ENCODE assay signal across 1 cellular context in the genomic region with DNA sequence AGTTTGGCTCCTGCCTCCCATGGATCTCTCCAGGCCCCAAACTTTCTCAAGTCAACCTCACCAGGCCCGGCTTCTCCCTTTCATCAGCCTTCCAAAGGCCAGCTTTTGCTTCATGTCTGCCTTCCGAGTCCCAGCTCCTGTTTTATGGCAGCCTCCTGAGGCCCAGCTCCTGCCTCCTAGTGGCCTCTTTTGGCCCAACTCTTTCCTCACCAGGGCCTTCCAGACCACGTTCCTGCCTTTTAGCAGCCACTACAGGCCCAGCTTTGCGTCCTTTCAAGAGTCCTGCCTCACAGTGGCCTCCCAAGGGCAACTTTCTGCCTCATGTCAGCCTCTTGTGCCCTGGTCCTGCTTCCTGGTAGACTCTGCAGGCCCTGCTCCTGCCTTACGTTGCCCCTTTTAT.
TF ChIP-seq lines count a peak whose summit lies in the region.

No MANE protein-coding gene starts in this region.

TF ChIP-seq in H1, 55 proteins besides CTCF, POLR2A, EP300 and RAD21:
- TF ChIP-seq SIX5 (IDR thresholded peaks at IDR 0.05; ENCODE audit: low read depth, low read length), result no peak
- TF ChIP-seq KDM5A (IDR thresholded peaks at IDR 0.05; ENCODE audit: low read length), result no peak
- TF ChIP-seq TAF7 (optimal IDR thresholded peaks at IDR 0.05; ENCODE audit: borderline replicate concordance, low read depth, low read length), result no peak
- no peak for TF ChIP-seq CTBP2 (IDR thresholded peaks at IDR 0.05; ENCODE audit: borderline replicate concordance, insufficient read depth, insufficient read length, low read length)
- TF ChIP-seq CBX8 (IDR thresholded peaks at IDR 0.05; ENCODE audit: borderline replicate concordance, low read depth, low read length), result no peak
- no peak for TF ChIP-seq BRCA1 (IDR thresholded peaks at IDR 0.05; ENCODE audit: low read depth, low read length)
- no peak for TF ChIP-seq SAP30 (IDR thresholded peaks at IDR 0.05; ENCODE audit: insufficient read depth, insufficient replicate concordance, low read length)
- TF ChIP-seq JUND (IDR thresholded peaks at IDR 0.05; ENCODE audit: low read length), result no peak
- TF ChIP-seq NRF1 (IDR thresholded peaks at IDR 0.05; ENCODE audit: low read depth, low read length), result no peak
- TF ChIP-seq PHF8 (conservative IDR thresholded peaks at IDR 0.05; ENCODE audit: low read depth, low read length), result no peak
- no peak for TF ChIP-seq ZNF274 (IDR thresholded peaks at IDR 0.05; ENCODE audit: borderline replicate concordance, extremely low read depth, low read length)
- TF ChIP-seq SIRT6 (IDR thresholded peaks at IDR 0.05; ENCODE audit: low read length), result no peak
- TF ChIP-seq RFX5 (IDR thresholded peaks at IDR 0.05; ENCODE audit: borderline replicate concordance, low read depth, low read length), result no peak
- no peak for TF ChIP-seq SIN3A (conservative IDR thresholded peaks at IDR 0.05 in 1 of 2, IDR thresholded peaks at IDR 0.05 in 1 of 2; ENCODE audit: low read depth in 1 of 2, low read length in 2 of 2)
